In genomic region chr2:230864122-230864604, GRCh38 we compare ENCODE assay signal across 8 cellular contexts. TPM values are rescaled to one million over a fixed set of nuclear protein-coding genes. Genes with fewer than 3 reads are reported as not detected.
DNase-seq lines count a peak whose midpoint lies in the region; ATAC-seq and TF ChIP-seq lines count a peak whose summit lies in the region.

No MANE protein-coding gene starts in this region.

- peak overlapping the region; percentile 93 for H3K4me3 Mint-ChIP-seq in activated naive CD4-positive, alpha-beta T cell treated with anti-CD3 and anti-CD28 coated beads, Interleukin-2, amount 10 ng/mL, durations not matched to agents 7 days and 5 days
- H3K4me3 Mint-ChIP-seq in memory B cell (peak overlapping the region; percentile 99), type B pancreatic cell (peak overlapping the region; percentile 96)

- H3K27me3 Mint-ChIP-seq in activated naive CD4-positive, alpha-beta T cell treated with anti-CD3 and anti-CD28 coated beads, Interleukin-2, amount 10 ng/mL, durations not matched to agents 7 days and 5 days: peaks cover 78% of the 10 kb centered on the region
- H3K27me3 Mint-ChIP-seq in memory B cell: peaks cover 4% of the 10 kb centered on the region
- no peaks in the 10 kb centered on the region for H3K27me3 Mint-ChIP-seq in type B pancreatic cell

- H3K9me3 Mint-ChIP-seq in activated naive CD4-positive, alpha-beta T cell treated with anti-CD3 and anti-CD28 coated beads, Interleukin-2, amount 10 ng/mL, durations not matched to agents 7 days and 5 days: no peaks in the 10 kb centered on the region
- H3K9me3 Mint-ChIP-seq in memory B cell (no peaks in the 10 kb centered on the region), type B pancreatic cell (peaks cover 4% of the 10 kb centered on the region)

- no peak overlapping the region for H3K27ac Mint-ChIP-seq in activated naive CD4-positive, alpha-beta T cell treated with anti-CD3 and anti-CD28 coated beads, Interleukin-2, amount 10 ng/mL, durations not matched to agents 7 days and 5 days
- H3K27ac Mint-ChIP-seq in memory B cell (peak overlapping the region; percentile 81), type B pancreatic cell (peak overlapping the region; percentile 91)

- CTCF ChIA-PET in activated naive CD4-positive, alpha-beta T cell treated with anti-CD3 and anti-CD28 coated beads, Interleukin-2, amount 10 ng/mL, durations not matched to agents 7 days and 5 days (lab: Charles Lee): interaction anchor here (1.0 kb wide), 2 partner anchors 11 to 189 kb away, joined by 4 read pairs; no protein-coding TSS in a partner anchor

- H3K4me3 ChIP-seq in astrocyte of the spinal cord (ENCODE audit: low read depth, low read length): peak overlapping the region; percentile 68

- DNase-seq in activated naive CD4-positive, alpha-beta T cell treated with anti-CD3 and anti-CD28 coated beads, Interleukin-2, amount 10 ng/mL, durations not matched to agents 7 days and 5 days: peak; percentile 21
- no peak for DNase-seq in activated naive CD4-positive, alpha-beta T cell treated with anti-CD3 and anti-CD28 coated beads, Interleukin-2, amount 50 U/mL, for 16 hours
- DNase-seq in astrocyte of the spinal cord (ENCODE audit: low read depth, low spot score): no peak
- no peak for DNase-seq in memory B cell (ENCODE audit: low spot score in 2 of 2)
- DNase-seq in type B pancreatic cell (ENCODE audit: extremely low spot score, unreplicated experiment): no peak
- DNase-seq in hippocampal formation (lab: John Stamatoyannopoulos, UW): no peak

- TF ChIP-seq CTCF in astrocyte of the spinal cord (IDR thresholded peaks at IDR 0.05; ENCODE audit: low read depth, low read length): no peak
- no peak for TF ChIP-seq CTCF in type B pancreatic cell (conservative IDR thresholded peaks at IDR 0.05)

- no peaks in the 10 kb centered on the region for H3K36me3 Mint-ChIP-seq in activated naive CD4-positive, alpha-beta T cell treated with anti-CD3 and anti-CD28 coated beads, Interleukin-2, amount 10 ng/mL, durations not matched to agents 7 days and 5 days
- H3K36me3 Mint-ChIP-seq in memory B cell (peaks cover 3% of the 10 kb centered on the region), type B pancreatic cell (no peaks in the 10 kb centered on the region)

- peaks cover 45% of the 10 kb centered on the region for H3K4me1 Mint-ChIP-seq in activated naive CD4-positive, alpha-beta T cell treated with anti-CD3 and anti-CD28 coated beads, Interleukin-2, amount 10 ng/mL, durations not matched to agents 7 days and 5 days
- H3K4me1 Mint-ChIP-seq in memory B cell (peaks cover 39% of the 10 kb centered on the region), type B pancreatic cell (ENCODE audit: unreplicated experiment) (peaks cover 40% of the 10 kb centered on the region)

- no peak for ATAC-seq in memory B cell (ENCODE audit: low read depth)
- ATAC-seq in HG03571 (IDR thresholded peaks at IDR 0.05; ENCODE audit: unreplicated experiment): no peak
- no peak for ATAC-seq in HG03439 (IDR thresholded peaks at IDR 0.05; ENCODE audit: unreplicated experiment)

- in situ Hi-C loops in astrocyte of the spinal cord (cut with HindIII; ENCODE audit: low sequenced_read_pairs): no loop called here

RNA-seq across cellular contexts. Expression of gene ITM2C, which starts 0.6 kb away (rescaled TPM):
- total RNA-seq in type B pancreatic cell (ENCODE audit: low replicate concordance): 211 and 285 TPM in 2 replicates
